ENCODE assay signal across 8 cellular contexts in genomic region chr6:110053395-110054240, GRCh38.
DNase-seq lines count a peak whose midpoint lies in the region; ATAC-seq and TF ChIP-seq lines count a peak whose summit lies in the region.

No MANE protein-coding gene starts in this region.

- POLR2A ChIA-PET in RWPE1 (lab: Yijun Ruan, JAX; ENCODE audit: low non-redundant PET): no interaction called here

- H3K79me2 ChIP-seq in DND-41 (ENCODE audit: insufficient read depth, low read length) (no peaks in the 10 kb centered on the region), neural progenitor cell (ENCODE audit: low read depth) (no peaks in the 10 kb centered on the region)

- no peaks in the 10 kb centered on the region for H3K36me3 Mint-ChIP-seq in neural progenitor cell

- ATAC-seq in DND-41 (ENCODE audit: insufficient read depth, low read depth) (peak; percentile 77), HG02610 (IDR thresholded peaks at IDR 0.05; ENCODE audit: unreplicated experiment) (no peak), GM18858 (IDR thresholded peaks at IDR 0.05; ENCODE audit: unreplicated experiment) (no peak)

- H4K20me1 ChIP-seq in DND-41 (ENCODE audit: insufficient read depth, low read length): no peaks in the 10 kb centered on the region; the same call in 1 of the 2 replicates
- no peaks in the 10 kb centered on the region for H4K20me1 ChIP-seq in neural progenitor cell (ENCODE audit: low read depth)

- peaks cover 21% of the 10 kb centered on the region for H3K27me3 ChIP-seq in DND-41 (ENCODE audit: insufficient read depth, low read length, poor library complexity)
- no peaks in the 10 kb centered on the region for H3K27me3 ChIP-seq in neural progenitor cell

- H3K36me3 ChIP-seq in DND-41 (ENCODE audit: insufficient read depth, low read length): no peaks in the 10 kb centered on the region
- H3K36me3 ChIP-seq in neural progenitor cell: no peaks in the 10 kb centered on the region

- intact Hi-C loops in lower leg skin (cut with DNase I; ENCODE audit: low total_unique reads): loop anchor here (10.0 kb wide), 1 partner anchor 529 kb away; no protein-coding TSS in a partner anchor

- H2AFZ ChIP-seq in DND-41 (ENCODE audit: low read depth, low read length): no peak overlapping the region
- H2AFZ ChIP-seq in neural progenitor cell (replicated peaks): peak overlapping the region; percentile 88

- H3F3A ChIP-seq in neural progenitor cell (ENCODE audit: low read depth): peaks cover 3% of the 10 kb centered on the region

- no peak overlapping the region for H3K4me3 Mint-ChIP-seq in neural progenitor cell

- H3K9me3 ChIP-seq in DND-41 (ENCODE audit: insufficient read depth, low read length, severe bottlenecking) (no peaks in the 10 kb centered on the region), neural progenitor cell (ENCODE audit: low read depth) (no peaks in the 10 kb centered on the region)

- WGBS in lower leg skin, 2 donors: 15 to 17% methylated on average over 5 of the region's 5 CpGs

- H3K27ac Mint-ChIP-seq in neural progenitor cell: no peak overlapping the region

- TF ChIP-seq POLR2A in lower leg skin (IDR thresholded peaks at IDR 0.05): no peak

- H3K27me3 Mint-ChIP-seq in neural progenitor cell (ENCODE audit: insufficient read depth, low read depth): peaks cover 9% of the 10 kb centered on the region

- CTCF ChIA-PET in RWPE1 (lab: Yijun Ruan, JAX): interaction anchor here (0.6 to 1.4 kb wide), 7 partner anchors 10 to 909 kb away, joined by 3 to 12 read pairs (median 3); no protein-coding TSS in a partner anchor

- H3K4me1 Mint-ChIP-seq in neural progenitor cell: peaks cover 32% of the 10 kb centered on the region

- peak; percentile 23 for DNase-seq in DND-41
- DNase-seq in KBM-7: peak; percentile 52
- peak; percentile 59 for DNase-seq in RWPE1 (ENCODE audit: low spot score)
- peak; percentile 79 for DNase-seq in fibroblast of peridontal ligament (ENCODE audit: extremely low read depth)
- DNase-seq in neural progenitor cell (ENCODE audit: low spot score): peak; percentile 82
- no peak for DNase-seq in lower leg skin (ENCODE audit: low spot score in 2 of 2)

- in situ Hi-C loops in KBM-7 (cut with MboI; ENCODE audit: low pct_unique_long_range_greater_than_20kb, low sequenced_read_pairs): loop anchor here (25.0 kb wide), 1 partner anchor 334 kb away; no protein-coding TSS in a partner anchor

- H3K4me2 ChIP-seq in DND-41 (ENCODE audit: insufficient read depth, low read length) (no peak overlapping the region), neural progenitor cell (peak overlapping the region; percentile 48)

- TF ChIP-seq CTCF in DND-41 (IDR thresholded peaks at IDR 0.05; ENCODE audit: borderline replicate concordance, extremely low read depth, low read length, poor library complexity, severe bottlenecking): peak; percentile 78
- peak; percentile 78 for TF ChIP-seq CTCF in RWPE1 (conservative IDR thresholded peaks at IDR 0.05; ENCODE audit: low read depth)
- TF ChIP-seq CTCF in neural progenitor cell (IDR thresholded peaks at IDR 0.05): peak; percentile 89
- TF ChIP-seq CTCF in lower leg skin (IDR thresholded peaks at IDR 0.05): no peak

- H3K9ac ChIP-seq in DND-41 (ENCODE audit: low read depth, low read length) (no peak overlapping the region), neural progenitor cell (no peak overlapping the region)

- H3K27ac ChIP-seq in DND-41 (ENCODE audit: low read length) (no peak overlapping the region), RWPE1 (no peak overlapping the region), neural progenitor cell (no peak overlapping the region)

- H3K9me3 Mint-ChIP-seq in neural progenitor cell: no peaks in the 10 kb centered on the region

- no peaks in the 10 kb centered on the region for H3K4me1 ChIP-seq in DND-41 (ENCODE audit: insufficient read depth, low read length)
- peaks cover 12% of the 10 kb centered on the region for H3K4me1 ChIP-seq in neural progenitor cell

- H3K4me3 ChIP-seq in DND-41 (ENCODE audit: low read depth in 1 of 2, low read length in 2 of 2): no peak overlapping the region
- H3K4me3 ChIP-seq in neural progenitor cell: no peak overlapping the region
- H3K4me3 ChIP-seq in lower leg skin (ENCODE audit: low read depth, poor library complexity, severe bottlenecking): no peak overlapping the region

Comparison
In these comparisons a context has a peak if more than half of its experiments do, and no peak if none do; other contexts are left out.
1. DNase-seq: peak in DND-41 (single experiment), KBM-7 (single experiment), RWPE1 (single experiment), fibroblast of peridontal ligament (single experiment) and neural progenitor cell (single experiment); none in lower leg skin (0 of 2).
2. CTCF ChIP-seq: peak in DND-41 (single experiment), RWPE1 (single experiment) and neural progenitor cell (single experiment); none in lower leg skin (0 of 3).